In the genomic region with DNA sequence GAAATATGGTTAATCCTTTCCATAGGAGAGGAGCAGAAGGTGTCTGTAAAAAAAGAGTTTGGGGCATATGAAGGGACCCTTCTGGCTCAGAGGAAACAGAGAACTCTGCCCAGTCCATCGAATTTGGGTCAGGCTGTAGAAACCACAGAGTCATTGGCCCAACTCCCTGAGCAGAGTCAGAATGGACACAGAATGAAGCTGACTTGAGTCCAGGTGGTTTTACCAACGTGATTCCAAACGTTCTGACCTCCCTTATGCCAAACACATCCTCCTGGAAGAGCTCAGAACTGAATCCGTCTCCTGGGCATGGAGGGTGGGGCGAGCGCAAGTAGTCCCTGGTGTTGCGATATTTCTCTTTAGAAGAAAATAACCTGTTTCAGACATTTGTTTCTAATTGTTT, we compare ENCODE assay signal across 26 cellular contexts.
DNase-seq lines count a peak whose midpoint lies in the region; ATAC-seq lines count a peak whose summit lies in the region.
"Had no signal": no experiment of that assay in that cellular context is flagged by ENCODE, and none has a peak within 500 bp of the region (broad histone marks: within the 10 kb centered on the region; RNA-seq: fewer than 3 reads in every experiment).

No MANE protein-coding gene starts in this region.

- no peak overlapping the region for H3K27ac Mint-ChIP-seq in activated naive CD8-positive, alpha-beta T cell treated with anti-CD3 and anti-CD28 coated beads, Interleukin-2, amount 50 U/mL, for 24 hours
- no peak overlapping the region for H3K27ac Mint-ChIP-seq in activated naive CD8-positive, alpha-beta T cell treated with anti-CD3 and anti-CD28 coated beads for 36 hours
- no peak overlapping the region for H3K27ac Mint-ChIP-seq in T-cell
- peak overlapping the region; percentile 94 to 100 (median 97) for H3K27ac Mint-ChIP-seq in immature natural killer cell
- H3K27ac Mint-ChIP-seq in CD8-positive, alpha-beta memory T cell: no peak overlapping the region
- no peak overlapping the region for H3K27ac Mint-ChIP-seq in stimulated activated naive B cell treated with anti-CD40 and anti-IgM and Interleukin-4, amounts not matched to agents 10 μg/mL and 1 μg/mL and 100 μg/mL, for 72 hours
- H3K27ac Mint-ChIP-seq: CD4-positive, alpha-beta T cell; IgD-negative memory B cell had no signal

- no peaks in the 10 kb centered on the region for H3K36me3 Mint-ChIP-seq in activated naive CD8-positive, alpha-beta T cell treated with anti-CD3 and anti-CD28 coated beads, Interleukin-2, amount 50 U/mL, for 24 hours (ENCODE audit: low read depth)
- H3K36me3 Mint-ChIP-seq in activated naive CD8-positive, alpha-beta T cell treated with anti-CD3 and anti-CD28 coated beads for 36 hours: no peaks in the 10 kb centered on the region
- no peaks in the 10 kb centered on the region for H3K36me3 Mint-ChIP-seq in T-cell
- peaks cover 47 to 59% (median 56%) of the 10 kb centered on the region in 3 donors for H3K36me3 Mint-ChIP-seq in immature natural killer cell
- no peaks in the 10 kb centered on the region for H3K36me3 Mint-ChIP-seq in CD8-positive, alpha-beta memory T cell
- no peaks in the 10 kb centered on the region for H3K36me3 Mint-ChIP-seq in stimulated activated naive B cell treated with anti-CD40 and anti-IgM and Interleukin-4, amounts not matched to agents 10 μg/mL and 1 μg/mL and 100 μg/mL, for 72 hours

- H3K27me3 Mint-ChIP-seq in activated naive CD8-positive, alpha-beta T cell treated with anti-CD3 and anti-CD28 coated beads, Interleukin-2, amount 50 U/mL, for 24 hours: no peaks in the 10 kb centered on the region
- H3K27me3 Mint-ChIP-seq in activated naive CD8-positive, alpha-beta T cell treated with anti-CD3 and anti-CD28 coated beads for 36 hours: no peaks in the 10 kb centered on the region
- H3K27me3 Mint-ChIP-seq in T-cell: no peaks in the 10 kb centered on the region
- peaks cover 2 to 18% (median 3%) of the 10 kb centered on the region in 3 donors for H3K27me3 Mint-ChIP-seq in immature natural killer cell (ENCODE audit: low read depth in 3 of 3)
- H3K27me3 Mint-ChIP-seq in CD8-positive, alpha-beta memory T cell: no peaks in the 10 kb centered on the region
- peaks cover 4 to 26% of the 10 kb centered on the region in 2 donors for H3K27me3 Mint-ChIP-seq in stimulated activated naive B cell treated with anti-CD40 and anti-IgM and Interleukin-4, amounts not matched to agents 10 μg/mL and 1 μg/mL and 100 μg/mL, for 72 hours
- H3K27me3 Mint-ChIP-seq: CD4-positive, alpha-beta T cell had no signal

- ATAC-seq in activated naive CD8-positive, alpha-beta T cell treated with anti-CD3 and anti-CD28 coated beads, Interleukin-2, amount 50 U/mL, for 24 hours: no peak
- no peak for ATAC-seq in T-cell (replicated peaks in 1 of 4)
- no peak for ATAC-seq in GM21737 (IDR thresholded peaks at IDR 0.05; ENCODE audit: unreplicated experiment)
- ATAC-seq in stimulated activated naive B cell treated with anti-CD40 and anti-IgM and Interleukin-4, amounts not matched to agents 10 μg/mL and 1 μg/mL and 100 μg/mL, for 72 hours (replicated peaks): no peak
- ATAC-seq: GM12878, Panc1 had no signal

- H3K4me3 Mint-ChIP-seq in activated naive CD8-positive, alpha-beta T cell treated with anti-CD3 and anti-CD28 coated beads, Interleukin-2, amount 50 U/mL, for 24 hours: peak overlapping the region; percentile 21
- H3K4me3 Mint-ChIP-seq in activated naive CD8-positive, alpha-beta T cell treated with anti-CD3 and anti-CD28 coated beads for 36 hours: no peak overlapping the region
- H3K4me3 Mint-ChIP-seq in T-cell (peak overlapping the region in 2 of 3 donors; percentile 55 to 59), immature natural killer cell (peak overlapping the region; percentile 93 to 100 (median 99))
- H3K4me3 Mint-ChIP-seq in CD8-positive, alpha-beta memory T cell: no peak overlapping the region
- no peak overlapping the region for H3K4me3 Mint-ChIP-seq in stimulated activated naive B cell treated with anti-CD40 and anti-IgM and Interleukin-4, amounts not matched to agents 10 μg/mL and 1 μg/mL and 100 μg/mL, for 72 hours
- H3K4me3 Mint-ChIP-seq: CD4-positive, alpha-beta T cell had no signal

- POLR2A ChIA-PET in T-cell (lab: Charles Lee): no interaction called here
- POLR2A ChIA-PET in CD8-positive, alpha-beta memory T cell (lab: Charles Lee): no interaction called here

- no peaks in the 10 kb centered on the region for H3K9me3 Mint-ChIP-seq in activated naive CD8-positive, alpha-beta T cell treated with anti-CD3 and anti-CD28 coated beads, Interleukin-2, amount 50 U/mL, for 24 hours
- H3K9me3 Mint-ChIP-seq in activated naive CD8-positive, alpha-beta T cell treated with anti-CD3 and anti-CD28 coated beads for 36 hours: no peaks in the 10 kb centered on the region
- H3K9me3 Mint-ChIP-seq in T-cell (no peaks in the 10 kb centered on the region), immature natural killer cell (no peaks in the 10 kb centered on the region)
- no peaks in the 10 kb centered on the region for H3K9me3 Mint-ChIP-seq in CD8-positive, alpha-beta memory T cell
- no peaks in the 10 kb centered on the region for H3K9me3 Mint-ChIP-seq in stimulated activated naive B cell treated with anti-CD40 and anti-IgM and Interleukin-4, amounts not matched to agents 10 μg/mL and 1 μg/mL and 100 μg/mL, for 72 hours
- H3K9me3 Mint-ChIP-seq: CD4-positive, alpha-beta T cell; IgD-negative memory B cell had no signal

- peaks cover 3% of the 10 kb centered on the region for H3K4me1 ChIP-seq in thymus (ENCODE audit: control insufficient read depth, insufficient read depth, low read length)
- H3K4me1 ChIP-seq in CD8-positive, alpha-beta memory T cell (ENCODE audit: insufficient read depth, low read length): no peaks in the 10 kb centered on the region
- H3K4me1 ChIP-seq: BLaER1 had no signal

- no peaks in the 10 kb centered on the region for H3K36me3 ChIP-seq in thymus (ENCODE audit: control insufficient read depth, insufficient read depth)
- no peaks in the 10 kb centered on the region for H3K36me3 ChIP-seq in CD8-positive, alpha-beta memory T cell (ENCODE audit: insufficient read depth, low read length)
- H3K36me3 ChIP-seq: BLaER1 had no signal

- H3K27me3 ChIP-seq in thymus (ENCODE audit: control insufficient read depth, insufficient read depth): no peaks in the 10 kb centered on the region
- H3K27me3 ChIP-seq in CD8-positive, alpha-beta memory T cell (ENCODE audit: insufficient read depth, low read length, poor library complexity, severe bottlenecking): no peaks in the 10 kb centered on the region
- H3K27me3 ChIP-seq: BLaER1 had no signal

- no peak overlapping the region for H3K27ac ChIP-seq in thymus (ENCODE audit: low read depth)
- no peak overlapping the region for H3K27ac ChIP-seq in CD8-positive, alpha-beta memory T cell (ENCODE audit: low read depth, low read length)
- H3K27ac ChIP-seq: BLaER1, KMS-11, RWPE1 had no signal

- no peaks in the 10 kb centered on the region for H3K9me3 ChIP-seq in thymus (ENCODE audit: control insufficient read depth)
- no peaks in the 10 kb centered on the region for H3K9me3 ChIP-seq in CD8-positive, alpha-beta memory T cell (ENCODE audit: low read length)
- H3K9me3 ChIP-seq: BLaER1 had no signal

- CTCF ChIA-PET in T-cell (lab: Charles Lee): no interaction called here
- CTCF ChIA-PET in CD8-positive, alpha-beta memory T cell (lab: Charles Lee): no interaction called here

- no peak for DNase-seq in activated naive CD8-positive, alpha-beta T cell treated with anti-CD3 and anti-CD28 coated beads, Interleukin-2, amount 50 U/mL, for 24 hours
- no peak for DNase-seq in activated naive CD8-positive, alpha-beta T cell treated with anti-CD3 and anti-CD28 coated beads for 36 hours
- DNase-seq in T-cell (no peak), immature natural killer cell (no peak)
- no peak for DNase-seq in CD8-positive, alpha-beta memory T cell
- no peak for DNase-seq in stimulated activated naive B cell treated with anti-CD40 and anti-IgM and Interleukin-4, amounts not matched to agents 10 μg/mL and 1 μg/mL and 100 μg/mL, for 72 hours
- DNase-seq: CD4-positive, alpha-beta T cell; COR-L47; DMS53; GDM1; HCEC 1CT; MM.1S; NCI-H1048; NCI-H1417; NCI-H1694; NCI-H2029 treated with DMSO at 0.1 percent for 48 hours; NCI-H2227 treated with DMSO at 0.1 percent for 48 hours; SHP77 had no signal

- 29% methylated on average over 7 of the region's 7 CpGs for WGBS in thymus

- peaks cover 19% of the 10 kb centered on the region for H3K4me1 Mint-ChIP-seq in activated naive CD8-positive, alpha-beta T cell treated with anti-CD3 and anti-CD28 coated beads, Interleukin-2, amount 50 U/mL, for 24 hours
- H3K4me1 Mint-ChIP-seq in activated naive CD8-positive, alpha-beta T cell treated with anti-CD3 and anti-CD28 coated beads for 36 hours: no peaks in the 10 kb centered on the region
- peaks cover 0 to 3% (median 0%) of the 10 kb centered on the region in 3 donors for H3K4me1 Mint-ChIP-seq in T-cell
- peaks cover 89 to 100% of the 10 kb centered on the region in 2 donors for H3K4me1 Mint-ChIP-seq in immature natural killer cell
- no peaks in the 10 kb centered on the region for H3K4me1 Mint-ChIP-seq in CD8-positive, alpha-beta memory T cell
- H3K4me1 Mint-ChIP-seq in stimulated activated naive B cell treated with anti-CD40 and anti-IgM and Interleukin-4, amounts not matched to agents 10 μg/mL and 1 μg/mL and 100 μg/mL, for 72 hours: peaks cover 23 to 36% of the 10 kb centered on the region in 2 donors

- peak overlapping the region; percentile 35 for H3K4me3 ChIP-seq in thymus (ENCODE audit: low read length)
- H3K4me3 ChIP-seq in CD8-positive, alpha-beta memory T cell (ENCODE audit: low read length): no peak overlapping the region
- H3K4me3 ChIP-seq: BLaER1, GM12878 had no signal

Comparison
In these comparisons a context has a peak if more than half of its experiments do, and no peak if none do; other contexts are left out.
1. H3K4me3 Mint-ChIP-seq: peak in activated naive CD8-positive, alpha-beta T cell treated with anti-CD3 and anti-CD28 coated beads, Interleukin-2, amount 50 U/mL, for 24 hours (single experiment), T-cell (2 of 3) and immature natural killer cell (5 of 5); none in activated naive CD8-positive, alpha-beta T cell treated with anti-CD3 and anti-CD28 coated beads for 36 hours (single experiment), CD8-positive, alpha-beta memory T cell (0 of 7) and stimulated activated naive B cell treated with anti-CD40 and anti-IgM and Interleukin-4, amounts not matched to agents 10 μg/mL and 1 μg/mL and 100 μg/mL, for 72 hours (0 of 2).
2. H3K27ac Mint-ChIP-seq: peak in immature natural killer cell (6 of 6); none in activated naive CD8-positive, alpha-beta T cell treated with anti-CD3 and anti-CD28 coated beads, Interleukin-2, amount 50 U/mL, for 24 hours (single experiment), activated naive CD8-positive, alpha-beta T cell treated with anti-CD3 and anti-CD28 coated beads for 36 hours (single experiment), T-cell (0 of 2), CD8-positive, alpha-beta memory T cell (0 of 8) and stimulated activated naive B cell treated with anti-CD40 and anti-IgM and Interleukin-4, amounts not matched to agents 10 μg/mL and 1 μg/mL and 100 μg/mL, for 72 hours (single experiment).